ENCODE assay signal across 18 cellular contexts in genomic region chr5:57128325-57128724, GRCh38. TPM values are rescaled to one million over a fixed set of nuclear protein-coding genes. Genes with fewer than 3 reads are reported as not detected.
DNase-seq lines count a peak whose midpoint lies in the region; TF ChIP-seq lines count a peak whose summit lies in the region.
"Had no signal": no experiment of that assay in that cellular context is flagged by ENCODE, and none has a peak within 500 bp of the region (broad histone marks: within the 10 kb centered on the region; RNA-seq: fewer than 3 reads in every experiment).

No MANE protein-coding gene starts in this region.

- WGBS in liver: 86% methylated on average over 3 of the region's 3 CpGs

- H3K36me3 ChIP-seq in liver (ENCODE audit: control insufficient read depth in 4 of 4, insufficient read depth in 3 of 4, low read depth in 1 of 4, low read length in 3 of 4): no peaks in the 10 kb centered on the region

- peaks cover 0 to 2% (median 0%) of the 10 kb centered on the region in 3 donors for H3K27me3 Mint-ChIP-seq in immature natural killer cell (ENCODE audit: low read depth in 3 of 3)

- H3K27me3 ChIP-seq in liver (ENCODE audit: control insufficient read depth in 4 of 4, insufficient read depth in 4 of 4, low read length in 3 of 4): no peaks in the 10 kb centered on the region

- H3K4me3 Mint-ChIP-seq in immature natural killer cell: no peak overlapping the region
- H3K4me3 Mint-ChIP-seq: CD14-positive monocyte, H9 had no signal

- H3K27ac Mint-ChIP-seq in immature natural killer cell: no peak overlapping the region
- H3K27ac Mint-ChIP-seq: CD14-positive monocyte, H9 had no signal

- no peaks in the 10 kb centered on the region for H3K9me3 Mint-ChIP-seq in immature natural killer cell

- no peaks in the 10 kb centered on the region for H3K36me3 Mint-ChIP-seq in immature natural killer cell
- H3K36me3 Mint-ChIP-seq: CD14-positive monocyte had no signal

- peak; percentile 20 for DNase-seq in DMS53 (lab: John Stamatoyannopoulos, UW)
- DNase-seq in RKO (ENCODE audit: low spot score): peak; percentile 9
- peak; percentile 69 for DNase-seq in epithelial cell of esophagus (ENCODE audit: low read depth)
- DNase-seq in immature natural killer cell: no peak
- no peak for DNase-seq in stimulated activated CD4-positive, alpha-beta T cell treated with anti-CD3 and anti-CD28 coated beads, Interleukin-4, amount 100 ng/mL, for 1 hour
- DNase-seq in stimulated activated CD4-positive, alpha-beta T cell treated with anti-CD3 and anti-CD28 coated beads, Interleukin-12 subunit alpha, Interleukin-12 subunit beta, amount 100 ng/mL, for 4 hours: no peak
- DNase-seq in HuH-7.5 (ENCODE audit: low spot score): no peak
- DNase-seq: AML-193, H9, MV-4-11, NCI-H187, NCI-H2227 treated with DMSO at 0.1 percent for 48 hours, NCI-H524, Right ventricle myocardium superior had no signal

- H3K27ac ChIP-seq in liver (ENCODE audit: low read depth in 1 of 2, low read length in 2 of 2): no peak overlapping the region
- H3K27ac ChIP-seq: 22Rv1, HL-60 had no signal

- no peak for TF ChIP-seq RAD21 in liver (IDR thresholded peaks at IDR 0.05)

- H3K4me1 Mint-ChIP-seq in immature natural killer cell: no peaks in the 10 kb centered on the region
- H3K4me1 Mint-ChIP-seq: CD14-positive monocyte, H9 had no signal

- H3K4me1 ChIP-seq in liver (ENCODE audit: control insufficient read depth in 4 of 4, insufficient read depth in 4 of 4, low read length in 3 of 4): peaks cover 0 to 4% (median under 1%) of the 10 kb centered on the region in 4 donors

- no peak overlapping the region for H3K9ac ChIP-seq in liver (ENCODE audit: low read depth in 1 of 2, low read length in 2 of 2)

- no peaks in the 10 kb centered on the region for H3K9me3 ChIP-seq in liver (ENCODE audit: control insufficient read depth in 4 of 4, low read length in 3 of 4)

- H3K4me3 ChIP-seq in epithelial cell of esophagus (ENCODE audit: low read length): no peak overlapping the region
- no peak overlapping the region for H3K4me3 ChIP-seq in liver (ENCODE audit: low read depth in 1 of 3, low read length in 3 of 3)

- TF ChIP-seq CTCF in epithelial cell of esophagus (IDR thresholded peaks at IDR 0.05; ENCODE audit: insufficient read depth, low read depth, low read length, missing control alignments) (no peak), liver (IDR thresholded peaks at IDR 0.05; ENCODE audit: low read depth, low read length, missing input control) (no peak)

TF ChIP-seq in liver, 16 proteins besides CTCF, POLR2A, EP300 and RAD21:
- TF ChIP-seq NR2F2 (IDR thresholded peaks at IDR 0.05) (no peak), HNF4A (conservative IDR thresholded peaks at IDR 0.05) (peak; percentile 57 to 66), TAF1 (conservative IDR thresholded peaks at IDR 0.05) (no peak), JUND (IDR thresholded peaks at IDR 0.05) (no peak), SP1 (IDR thresholded peaks at IDR 0.05) (peak; percentile 20), RXRA (IDR thresholded peaks at IDR 0.05) (no peak), REST (IDR thresholded peaks at IDR 0.05) (no peak), GABPA (IDR thresholded peaks at IDR 0.05 in 1 of 2, conservative IDR thresholded peaks at IDR 0.05 in 1 of 2) (no peak)
- TF ChIP-seq, protein P1, sequence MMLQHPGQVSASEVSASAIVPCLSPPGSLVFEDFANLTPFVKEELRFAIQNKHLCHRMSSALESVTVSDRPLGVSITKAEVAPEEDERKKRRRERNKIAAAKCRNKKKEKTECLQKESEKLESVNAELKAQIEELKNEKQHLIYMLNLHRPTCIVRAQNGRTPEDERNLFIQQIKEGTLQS (IDR thresholded peaks at IDR 0.05): no peak
- TF ChIP-seq, protein P2, sequence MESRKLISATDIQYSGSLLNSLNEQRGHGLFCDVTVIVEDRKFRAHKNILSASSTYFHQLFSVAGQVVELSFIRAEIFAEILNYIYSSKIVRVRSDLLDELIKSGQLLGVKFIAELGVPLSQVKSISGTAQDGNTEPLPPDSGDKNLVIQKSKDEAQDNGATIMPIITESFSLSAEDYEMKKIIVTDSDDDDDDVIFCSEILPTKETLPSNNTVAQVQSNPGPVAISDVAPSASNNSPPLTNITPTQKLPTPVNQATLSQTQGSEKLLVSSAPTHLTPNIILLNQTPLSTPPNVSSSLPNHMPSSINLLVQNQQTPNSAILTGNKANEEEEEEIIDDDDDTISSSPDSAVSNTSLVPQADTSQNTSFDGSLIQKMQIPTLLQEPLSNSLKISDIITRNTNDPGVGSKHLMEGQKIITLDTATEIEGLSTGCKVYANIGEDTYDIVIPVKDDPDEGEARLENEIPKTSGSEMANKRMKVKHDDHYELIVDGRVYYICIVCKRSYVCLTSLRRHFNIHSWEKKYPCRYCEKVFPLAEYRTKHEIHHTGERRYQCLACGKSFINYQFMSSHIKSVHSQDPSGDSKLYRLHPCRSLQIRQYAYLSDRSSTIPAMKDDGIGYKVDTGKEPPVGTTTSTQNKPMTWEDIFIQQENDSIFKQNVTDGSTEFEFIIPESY (IDR thresholded peaks at IDR 0.05): no peak

RNA-seq across cellular contexts. Expression of gene GPBP1, which starts 45.5 kb away (rescaled TPM):
- 10 to 100 TPM; 29.8 to 30.8 TPM for total RNA-seq in liver
- polyA plus RNA-seq in liver (10 to 100 TPM; 13.6 to 19.5 TPM), immature natural killer cell (10 to 100 TPM; 60.7 to 95.6 (median 80.4) TPM)

Comparison
In these comparisons a context has a peak if more than half of its experiments do, and no peak if none do; other contexts are left out.
1. DNase-seq: peak in DMS53 (single experiment), RKO (single experiment) and epithelial cell of esophagus (single experiment); none in immature natural killer cell (0 of 3), stimulated activated CD4-positive, alpha-beta T cell treated with anti-CD3 and anti-CD28 coated beads, Interleukin-4, amount 100 ng/mL, for 1 hour (single experiment), stimulated activated CD4-positive, alpha-beta T cell treated with anti-CD3 and anti-CD28 coated beads, Interleukin-12 subunit alpha, Interleukin-12 subunit beta, amount 100 ng/mL, for 4 hours (single experiment) and HuH-7.5 (single experiment).